ENCODE assay signal across 2 cellular contexts in genomic region chr10:86247073-86247472, GRCh38.
TF ChIP-seq lines count a peak whose summit lies in the region.

No MANE protein-coding gene starts in this region.

TF ChIP-seq in IMR-90, 13 proteins besides CTCF, POLR2A, EP300 and RAD21 (continued from another document):
- TF ChIP-seq MAZ (IDR thresholded peaks at IDR 0.05; ENCODE audit: borderline replicate concordance, low read depth, low read length) (no peak), RFX5 (IDR thresholded peaks at IDR 0.05; ENCODE audit: low read depth, low read length) (no peak), SMC3 (IDR thresholded peaks at IDR 0.05; ENCODE audit: low read depth, low read length) (no peak), FOS (IDR thresholded peaks at IDR 0.05; ENCODE audit: low read depth, low read length) (no peak), RCOR1 (IDR thresholded peaks at IDR 0.05; ENCODE audit: insufficient replicate concordance, low read length) (no peak), NFE2L2 (IDR thresholded peaks at IDR 0.05; ENCODE audit: low read depth, low read length) (no peak), CEBPB (IDR thresholded peaks at IDR 0.05; ENCODE audit: low read depth, low read length) (no peak), CHD1 (IDR thresholded peaks at IDR 0.05; ENCODE audit: low read depth, low read length) (no peak), ELK1 (IDR thresholded peaks at IDR 0.05; ENCODE audit: borderline replicate concordance, low read depth, low read length) (no peak)
- TF ChIP-seq, protein P1, sequence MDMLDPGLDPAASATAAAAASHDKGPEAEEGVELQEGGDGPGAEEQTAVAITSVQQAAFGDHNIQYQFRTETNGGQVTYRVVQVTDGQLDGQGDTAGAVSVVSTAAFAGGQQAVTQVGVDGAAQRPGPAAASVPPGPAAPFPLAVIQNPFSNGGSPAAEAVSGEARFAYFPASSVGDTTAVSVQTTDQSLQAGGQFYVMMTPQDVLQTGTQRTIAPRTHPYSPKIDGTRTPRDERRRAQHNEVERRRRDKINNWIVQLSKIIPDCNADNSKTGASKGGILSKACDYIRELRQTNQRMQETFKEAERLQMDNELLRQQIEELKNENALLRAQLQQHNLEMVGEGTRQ (IDR thresholded peaks at IDR 0.05; ENCODE audit: low read depth, low read length) = no peak

TF ChIP-seq in H1, 55 proteins besides CTCF, POLR2A, EP300 and RAD21 (continued from another document):
- TF ChIP-seq EZH2 (IDR thresholded peaks at IDR 0.05; ENCODE audit: low read depth, low read length, severe bottlenecking) (no peak), EGR1 (IDR thresholded peaks at IDR 0.05; ENCODE audit: borderline replicate concordance, low read depth, low read length) (no peak), KDM5A (IDR thresholded peaks at IDR 0.05; ENCODE audit: low read length) (no peak), KDM1A (IDR thresholded peaks at IDR 0.05; ENCODE audit: borderline replicate concordance, low read length) (no peak)
